22 cellular contexts compared by ENCODE assay signal in the genomic region with DNA sequence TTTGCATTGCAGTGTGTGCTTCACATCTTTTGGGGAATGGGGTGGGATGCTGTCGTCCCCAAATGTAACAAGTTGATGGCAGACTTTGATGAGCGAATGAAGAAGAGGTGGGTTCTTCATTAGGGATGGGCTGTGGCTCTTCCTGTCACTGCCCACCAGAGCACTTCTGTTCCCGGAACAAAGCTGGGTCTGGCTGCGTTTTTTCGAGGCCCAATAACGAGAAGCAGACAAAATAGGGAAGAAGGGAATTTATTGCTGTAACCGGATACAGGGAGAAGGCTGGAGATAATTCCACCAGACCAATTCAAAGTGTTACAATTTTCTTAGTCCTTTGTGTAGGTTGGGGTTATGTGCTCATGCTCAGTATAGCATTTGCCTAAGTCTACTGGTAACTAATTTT.
"Had no signal": no experiment of that assay in that cellular context is flagged by ENCODE, and none has a peak within 500 bp of the region (broad histone marks: within the 10 kb centered on the region; RNA-seq: fewer than 3 reads in every experiment).

No MANE protein-coding gene starts in this region.

- H3K27ac Mint-ChIP-seq: activated CD8-positive, alpha-beta T cell treated with anti-CD3 and anti-CD28 coated beads, Interleukin-2, amount 10 ng/mL, durations not matched to agents 7 days and 5 days; activated naive CD4-positive, alpha-beta T cell treated with anti-CD3 and anti-CD28 coated beads, Interleukin-2, amount 50 U/mL, for 24 hours; activated T-helper 1 cell treated with anti-CD3 and anti-CD28 coated beads, Interleukin-12 subunit alpha, Interleukin-12 subunit beta, Interleukin-2, Interleukin-4 antibody, amounts not matched to agents 30 ng/mL and 10 ng/mL and 1 ng/mL, durations not matched to agents 14 hours and 24 hours and 36 hours; natural killer cell treated with Interleukin-12 subunit alpha and Interleukin-12 subunit beta and Interleukin-15 and Interleukin-18, amount 100 ng/mL, for 72 hours had no signal

- H3K36me3 ChIP-seq: sigmoid colon, spleen, upper lobe of left lung had no signal

- H3K9me3 Mint-ChIP-seq: activated naive CD4-positive, alpha-beta T cell treated with anti-CD3 and anti-CD28 coated beads, Interleukin-2, amount 50 U/mL, for 24 hours; activated T-helper 1 cell treated with anti-CD3 and anti-CD28 coated beads, Interleukin-12 subunit alpha, Interleukin-12 subunit beta, Interleukin-2, Interleukin-4 antibody, amounts not matched to agents 30 ng/mL and 10 ng/mL and 1 ng/mL, durations not matched to agents 14 hours and 24 hours and 36 hours; natural killer cell treated with Interleukin-12 subunit alpha and Interleukin-12 subunit beta and Interleukin-15 and Interleukin-18, amount 100 ng/mL, for 72 hours had no signal

- H3K4me3 Mint-ChIP-seq: activated CD8-positive, alpha-beta T cell treated with anti-CD3 and anti-CD28 coated beads, Interleukin-2, amount 10 ng/mL, durations not matched to agents 7 days and 5 days; activated naive CD4-positive, alpha-beta T cell treated with anti-CD3 and anti-CD28 coated beads, Interleukin-2, amount 50 U/mL, for 24 hours; activated T-helper 1 cell treated with anti-CD3 and anti-CD28 coated beads, Interleukin-12 subunit alpha, Interleukin-12 subunit beta, Interleukin-2, Interleukin-4 antibody, amounts not matched to agents 30 ng/mL and 10 ng/mL and 1 ng/mL, durations not matched to agents 14 hours and 24 hours and 36 hours; natural killer cell treated with Interleukin-12 subunit alpha and Interleukin-12 subunit beta and Interleukin-15 and Interleukin-18, amount 100 ng/mL, for 72 hours had no signal

- H3K4me1 Mint-ChIP-seq: activated naive CD4-positive, alpha-beta T cell treated with anti-CD3 and anti-CD28 coated beads, Interleukin-2, amount 50 U/mL, for 24 hours had no signal

- H3K27me3 Mint-ChIP-seq: activated naive CD4-positive, alpha-beta T cell treated with anti-CD3 and anti-CD28 coated beads, Interleukin-2, amount 50 U/mL, for 24 hours had no signal

- H3K27ac ChIP-seq: body of pancreas, sigmoid colon, spleen, testis, upper lobe of left lung had no signal

- DNase-seq: activated CD4-positive, alpha-beta T cell treated with anti-CD3 and anti-CD28 coated beads for 1 hour; activated CD4-positive, alpha-beta T cell treated with anti-CD3 and anti-CD28 coated beads, Interleukin-2, amount 50 U/mL, for 1 hour; activated CD8-positive, alpha-beta T cell treated with anti-CD3 and anti-CD28 coated beads, Interleukin-2, amount 10 ng/mL, durations not matched to agents 7 days and 5 days; activated gamma-delta T cell treated with Interleukin-2 at 50 U/mL for 16 hours; anterior cingulate cortex; body of pancreas; central memory CD4-positive, alpha-beta T cell; effector memory CD4-positive, alpha-beta T cell; foreskin melanocyte; midbrain; nucleus accumbens; sigmoid colon; spleen; stimulated activated CD4-positive, alpha-beta T cell treated with anti-CD3 and anti-CD28 coated beads, Interleukin-4, amount 100 ng/mL, for 1 hour; stimulated activated naive CD4-positive, alpha-beta T cell; T-helper 9 cell; testis had no signal

- H3K27me3 ChIP-seq: body of pancreas, sigmoid colon, testis, upper lobe of left lung had no signal

- H3K9me3 ChIP-seq: body of pancreas, sigmoid colon, spleen, testis, upper lobe of left lung had no signal

- H3K4me3 ChIP-seq: body of pancreas, sigmoid colon, spleen, testis, upper lobe of left lung had no signal

- ATAC-seq: activated CD8-positive, alpha-beta T cell treated with anti-CD3 and anti-CD28 coated beads, Interleukin-2, amount 10 ng/mL, durations not matched to agents 7 days and 5 days; body of pancreas; left lobe of liver had no signal

- H3K4me1 ChIP-seq: body of pancreas, sigmoid colon, spleen, testis, upper lobe of left lung had no signal

- H3K36me3 Mint-ChIP-seq: activated naive CD4-positive, alpha-beta T cell treated with anti-CD3 and anti-CD28 coated beads, Interleukin-2, amount 50 U/mL, for 24 hours; natural killer cell treated with Interleukin-12 subunit alpha and Interleukin-12 subunit beta and Interleukin-15 and Interleukin-18, amount 100 ng/mL, for 72 hours had no signal
